8 cellular contexts compared by ENCODE assay signal in genomic region chr11:11798586-11799438, GRCh38. TPM values are rescaled to one million over a fixed set of nuclear protein-coding genes. Genes with fewer than 3 reads are reported as not detected.
DNase-seq lines count a peak whose midpoint lies in the region; ATAC-seq and TF ChIP-seq lines count a peak whose summit lies in the region.

No MANE protein-coding gene starts in this region.

- H3K4me3 Mint-ChIP-seq in neural progenitor cell, result no peak overlapping the region

- H3K27me3 ChIP-seq in esophagus squamous epithelium (peaks cover 0 to 62% (median 0%) of the 10 kb centered on the region in 4 donors), neural progenitor cell (peaks cover 14% of the 10 kb centered on the region)

- TF ChIP-seq POLR2A in esophagus squamous epithelium (IDR thresholded peaks at IDR 0.05), result no peak

- H3K4me1 ChIP-seq in OCI-LY7 (ENCODE audit: insufficient read depth, low read length, poor library complexity, severe bottlenecking) (no peaks in the 10 kb centered on the region), esophagus squamous epithelium (no peaks in the 10 kb centered on the region), neural progenitor cell (no peaks in the 10 kb centered on the region)

- H3K27ac ChIP-seq in OCI-LY7 (ENCODE audit: low read depth, low read length, poor library complexity, severe bottlenecking) (no peak overlapping the region), esophagus squamous epithelium (no peak overlapping the region), neural progenitor cell (no peak overlapping the region), substantia nigra (ENCODE audit: low read depth, low read length, poor library complexity, severe bottlenecking) (no peak overlapping the region)

- H3F3A ChIP-seq in neural progenitor cell (ENCODE audit: low read depth), result no peaks in the 10 kb centered on the region

- H4K20me1 ChIP-seq in OCI-LY7 (ENCODE audit: insufficient read depth, low read length), result no peaks in the 10 kb centered on the region
- no peaks in the 10 kb centered on the region for H4K20me1 ChIP-seq in neural progenitor cell (ENCODE audit: low read depth)

- CTCF ChIA-PET in OCI-LY7 (lab: Charles Lee; ENCODE audit: unreplicated experiment), result no interaction called here

- DNase-seq in ELF-1 (ENCODE audit: low read depth, low spot score) (peak; percentile 71), OCI-LY7 (ENCODE audit: low spot score) (peak; percentile 69), activated T-cell treated with anti-CD3 and anti-CD28 coated beads for 4 hours (peak; percentile 63), esophagus squamous epithelium (lab: John Stamatoyannopoulos, UW) (no peak), neural progenitor cell (ENCODE audit: low spot score) (peak; percentile 66), substantia nigra (lab: John Stamatoyannopoulos, UW) (peak in 43 of 49 donors; percentile 4 to 94 (median 63)), SIG-M5 (lab: John Stamatoyannopoulos, UW) (no peak)

- TF ChIP-seq CTCF in OCI-LY7 (conservative IDR thresholded peaks at IDR 0.05; ENCODE audit: low read length) (peak; percentile 94), esophagus squamous epithelium (IDR thresholded peaks at IDR 0.05) (peak; percentile 71 to 93 (median 88)), neural progenitor cell (IDR thresholded peaks at IDR 0.05) (peak; percentile 74)

- ATAC-seq in HG02759 (IDR thresholded peaks at IDR 0.05; ENCODE audit: unreplicated experiment), result peak; percentile 69

- H3K4me1 Mint-ChIP-seq in neural progenitor cell, result no peaks in the 10 kb centered on the region

- H3K9me2 ChIP-seq in OCI-LY7 (ENCODE audit: insufficient read depth, low read length), result no peaks in the 10 kb centered on the region

- 18 to 30% methylated on average over 4 to 5 of the region's 5 CpGs for WGBS in esophagus squamous epithelium, 2 donors

- intact Hi-C loops in OCI-LY7 (cut with micrococcal nuclease; ENCODE audit: unreplicated experiment) (loop anchor here (1.0 to 5.0 kb wide), 5 partner anchors 50 to 483 kb away; no protein-coding TSS in a partner anchor), esophagus squamous epithelium (cut with DNase I) (loop anchor here (5.0 kb wide), 1 partner anchor 243 kb away; no protein-coding TSS in a partner anchor)

- BruUV-seq in OCI-LY7 (replicated peaks; lab: Mats Ljungman, UMichigan), result no TSS peak

- no peak overlapping the region for H3K4me2 ChIP-seq in OCI-LY7 (ENCODE audit: low read length)
- H3K4me2 ChIP-seq in neural progenitor cell, result no peak overlapping the region

- H3K27me3 Mint-ChIP-seq in neural progenitor cell (ENCODE audit: insufficient read depth, low read depth), result no peaks in the 10 kb centered on the region

- no peaks in the 10 kb centered on the region for H3K9me3 ChIP-seq in OCI-LY7 (ENCODE audit: low read length)
- no peaks in the 10 kb centered on the region for H3K9me3 ChIP-seq in esophagus squamous epithelium
- no peaks in the 10 kb centered on the region for H3K9me3 ChIP-seq in neural progenitor cell (ENCODE audit: low read depth)

- H3K27ac Mint-ChIP-seq in neural progenitor cell, result no peak overlapping the region

- H3K79me2 ChIP-seq in OCI-LY7 (ENCODE audit: insufficient read depth, low read depth, low read length) (no peaks in the 10 kb centered on the region), neural progenitor cell (ENCODE audit: low read depth) (no peaks in the 10 kb centered on the region)

- H3K9ac ChIP-seq in neural progenitor cell, result no peak overlapping the region

- no peak overlapping the region for H3K4me3 ChIP-seq in OCI-LY7 (ENCODE audit: low read depth, low read length, poor library complexity, severe bottlenecking)
- no peak overlapping the region for H3K4me3 ChIP-seq in esophagus squamous epithelium
- H3K4me3 ChIP-seq in neural progenitor cell, result no peak overlapping the region

- H3K9me3 Mint-ChIP-seq in neural progenitor cell, result no peaks in the 10 kb centered on the region

- H2AFZ ChIP-seq in OCI-LY7 (ENCODE audit: low read length) (no peak overlapping the region), neural progenitor cell (replicated peaks) (no peak overlapping the region)

- H3K36me3 ChIP-seq in OCI-LY7 (ENCODE audit: insufficient read depth, low read length) (no peaks in the 10 kb centered on the region), esophagus squamous epithelium (no peaks in the 10 kb centered on the region), neural progenitor cell (no peaks in the 10 kb centered on the region)

- POLR2A ChIA-PET in OCI-LY7 (lab: Charles Lee), result interaction anchor here (0.6 to 1.6 kb wide), 3 partner anchors 50 to 245 kb away, joined by 3 to 4 read pairs (median 3); no protein-coding TSS in a partner anchor

- H3K36me3 Mint-ChIP-seq in neural progenitor cell, result no peaks in the 10 kb centered on the region

RNA-seq across cellular contexts. Expression of gene USP47, which starts 43.0 kb away (rescaled TPM):
- total RNA-seq in OCI-LY7 (2014; rRNA removed; shearing (Covaris generic)), result 35.2 and 44.1 TPM in 2 replicates
- total RNA-seq in OCI-LY7 (2022) (39.4 and 42.2 TPM in 2 replicates), esophagus squamous epithelium (10 to 100 TPM; 30.5 to 74.2 (median 43.6) TPM), neural progenitor cell (ENCODE audit: low replicate concordance) (55.1 and 71.7 TPM in 2 replicates)

Comparison
In these comparisons a context has a peak if more than half of its experiments do, and no peak if none do; other contexts are left out.
1. DNase-seq: peak in ELF-1 (single experiment), OCI-LY7 (single experiment), activated T-cell treated with anti-CD3 and anti-CD28 coated beads for 4 hours (single experiment), neural progenitor cell (single experiment) and substantia nigra (43 of 49); none in esophagus squamous epithelium (single experiment) and SIG-M5 (single experiment).
2. Peak in every context shown above with its lines, with median percentiles within 50 percentile points of each other: CTCF ChIP-seq.